Comparison of ENCODE assay signal across 10 cellular contexts in genomic region chr11:2302844-2303626, GRCh38. TPM values are rescaled to one million over a fixed set of nuclear protein-coding genes. Genes with fewer than 3 reads are reported as not detected.
DNase-seq lines count a peak whose midpoint lies in the region; ATAC-seq and TF ChIP-seq lines count a peak whose summit lies in the region.
"Had no signal": no experiment of that assay in that cellular context is flagged by ENCODE, and none has a peak within 500 bp of the region (broad histone marks: within the 10 kb centered on the region; RNA-seq: fewer than 3 reads in every experiment).

No MANE protein-coding gene starts in this region.

- H3K36me3 ChIP-seq in Loucy (ENCODE audit: insufficient read depth, low read length), result no peaks in the 10 kb centered on the region
- no peaks in the 10 kb centered on the region for H3K36me3 ChIP-seq in right lobe of liver

- DNase-seq in right lobe of liver, result peak; percentile 30 to 76 (median 60)
- DNase-seq in nucleus accumbens (lab: John Stamatoyannopoulos, UW), result no peak
- DNase-seq in NCI-H1105 (lab: John Stamatoyannopoulos, UW), result no peak
- DNase-seq in NCI-H82 treated with DMSO at 0.1 percent for 48 hours (lab: John Stamatoyannopoulos, UW; ENCODE audit: unreplicated experiment), result no peak
- DNase-seq: activated CD4-positive, CD25-positive, alpha-beta regulatory T cell had no signal

- peak overlapping the region; percentile 96 for H3K4me2 ChIP-seq in Loucy (ENCODE audit: low read depth, low read length, poor library complexity, severe bottlenecking)

- H3K4me3 Mint-ChIP-seq in activated T-helper 17 cell treated with anti-CD3 and anti-CD28 coated beads, Interleukin-2, amount 50 U/mL, for 72 hours, result peak overlapping the region; percentile 97
- H3K4me3 Mint-ChIP-seq in stimulated activated naive CD8-positive, alpha-beta T cell treated with anti-CD3 and anti-CD28 coated beads, Interleukin-15, Interleukin-2, amounts not matched to agents 100 ng/mL and 50 ng/mL, for 24 hours, result peak overlapping the region; percentile 89

- peak overlapping the region; percentile 97 for H3K9ac ChIP-seq in Loucy (ENCODE audit: low read depth, low read length, poor library complexity, severe bottlenecking)

- H3K4me3 ChIP-seq in Loucy (ENCODE audit: low read length, poor library complexity, severe bottlenecking), result peak overlapping the region; percentile 90
- peak overlapping the region in 1 of 3 donors; percentile 7 for H3K4me3 ChIP-seq in right lobe of liver

- peaks cover 16% of the 10 kb centered on the region for H4K20me1 ChIP-seq in Loucy (ENCODE audit: insufficient read depth, low read length, poor library complexity, severe bottlenecking)

- WGBS in right lobe of liver (ENCODE audit: insufficient coverage, low coverage, low lambda C conversion rate, missing lambda C conversion rate), result 0% methylated on average over 4 of the region's 19 CpGs

- H3K4me1 ChIP-seq in Loucy (ENCODE audit: insufficient read depth, low read length, poor library complexity, severe bottlenecking), result peaks cover 62% of the 10 kb centered on the region
- H3K4me1 ChIP-seq in right lobe of liver, result peaks cover 0 to 9% (median 3%) of the 10 kb centered on the region in 4 donors

- peak; percentile 21 for ATAC-seq in activated T-helper 17 cell treated with anti-CD3 and anti-CD28 coated beads, Interleukin-2, amount 50 U/mL, for 72 hours (replicated peaks)
- ATAC-seq in right lobe of liver, result peak in 2 of 4 donors; percentile 4 to 5

- TF ChIP-seq CTCF in Loucy (conservative IDR thresholded peaks at IDR 0.05; ENCODE audit: low read length) (no peak), right lobe of liver (IDR thresholded peaks at IDR 0.05) (no peak)

- TF ChIP-seq POLR2A in right lobe of liver (IDR thresholded peaks at IDR 0.05), result no peak

- H2AFZ ChIP-seq in Loucy (ENCODE audit: low read length), result no peak overlapping the region

- H3K36me3 Mint-ChIP-seq in activated T-helper 17 cell treated with anti-CD3 and anti-CD28 coated beads, Interleukin-2, amount 50 U/mL, for 72 hours (ENCODE audit: low read depth), result no peaks in the 10 kb centered on the region
- no peaks in the 10 kb centered on the region for H3K36me3 Mint-ChIP-seq in stimulated activated naive CD8-positive, alpha-beta T cell treated with anti-CD3 and anti-CD28 coated beads, Interleukin-15, Interleukin-2, amounts not matched to agents 100 ng/mL and 50 ng/mL, for 24 hours (ENCODE audit: low read depth)

- H3K9me3 ChIP-seq in Loucy (ENCODE audit: insufficient read depth, low read depth, low read length), result no peaks in the 10 kb centered on the region
- H3K9me3 ChIP-seq in right lobe of liver, result no peaks in the 10 kb centered on the region

- peaks cover 80% of the 10 kb centered on the region for H3K79me2 ChIP-seq in Loucy (ENCODE audit: insufficient read depth, low read length)

- no peaks in the 10 kb centered on the region for H3K27me3 ChIP-seq in Loucy (ENCODE audit: insufficient read depth, low read length, poor library complexity, severe bottlenecking)
- no peaks in the 10 kb centered on the region for H3K27me3 ChIP-seq in right lobe of liver

- H3K27me3 Mint-ChIP-seq in activated T-helper 17 cell treated with anti-CD3 and anti-CD28 coated beads, Interleukin-2, amount 50 U/mL, for 72 hours, result no peaks in the 10 kb centered on the region
- no peaks in the 10 kb centered on the region for H3K27me3 Mint-ChIP-seq in stimulated activated naive CD8-positive, alpha-beta T cell treated with anti-CD3 and anti-CD28 coated beads, Interleukin-15, Interleukin-2, amounts not matched to agents 100 ng/mL and 50 ng/mL, for 24 hours

- peaks cover 7% of the 10 kb centered on the region for H3F3A ChIP-seq in Loucy (ENCODE audit: low read depth)

- no peaks in the 10 kb centered on the region for H3K9me2 ChIP-seq in Loucy (replicated peaks; ENCODE audit: low read depth, low read length)

- H3K27ac ChIP-seq in right lobe of liver, result peak overlapping the region in 1 of 3 donors; percentile 8

- peaks cover 16% of the 10 kb centered on the region for H3K4me1 Mint-ChIP-seq in activated T-helper 17 cell treated with anti-CD3 and anti-CD28 coated beads, Interleukin-2, amount 50 U/mL, for 72 hours
- H3K4me1 Mint-ChIP-seq in stimulated activated naive CD8-positive, alpha-beta T cell treated with anti-CD3 and anti-CD28 coated beads, Interleukin-15, Interleukin-2, amounts not matched to agents 100 ng/mL and 50 ng/mL, for 24 hours (ENCODE audit: low read depth), result peaks cover 66% of the 10 kb centered on the region

- intact Hi-C loops in right lobe of liver (cut with DNase I), result loop anchor here in 1 of 2 donors (5.0 kb wide), 1 partner anchor 106 kb away; no protein-coding TSS in a partner anchor

- peak overlapping the region; percentile 96 for H3K27ac Mint-ChIP-seq in activated T-helper 17 cell treated with anti-CD3 and anti-CD28 coated beads, Interleukin-2, amount 50 U/mL, for 72 hours
- H3K27ac Mint-ChIP-seq in stimulated activated naive CD8-positive, alpha-beta T cell treated with anti-CD3 and anti-CD28 coated beads, Interleukin-15, Interleukin-2, amounts not matched to agents 100 ng/mL and 50 ng/mL, for 24 hours, result peak overlapping the region; percentile 87

- no peaks in the 10 kb centered on the region for H3K9me3 Mint-ChIP-seq in activated T-helper 17 cell treated with anti-CD3 and anti-CD28 coated beads, Interleukin-2, amount 50 U/mL, for 72 hours
- H3K9me3 Mint-ChIP-seq in stimulated activated naive CD8-positive, alpha-beta T cell treated with anti-CD3 and anti-CD28 coated beads, Interleukin-15, Interleukin-2, amounts not matched to agents 100 ng/mL and 50 ng/mL, for 24 hours, result no peaks in the 10 kb centered on the region

RNA-seq across cellular contexts. Expression of gene TSPAN32, which starts 1.2 kb away (rescaled TPM):
- 10 to 100 TPM in 1 of 2 donors, 1 to 10 TPM in 1; 8.1 to 14.8 TPM for total RNA-seq in activated T-helper 17 cell treated with anti-CD3 and anti-CD28 coated beads, Interleukin-2, amount 50 U/mL, for 72 hours
- 1 to 10 TPM in 1 of 6 experiments, under 1 TPM in 3, not detected in 2; 0.24 to 1.2 (median 0.63) TPM for total RNA-seq in right lobe of liver
- total RNA-seq: renal cortical epithelial cell had no signal

RNA-seq across cellular contexts. Expression of gene C11orf21, which starts 1.3 kb away (rescaled TPM):
- 10 to 100 TPM in 1 of 2 donors, 1 to 10 TPM in 1; 8.4 to 24.6 TPM for total RNA-seq in activated T-helper 17 cell treated with anti-CD3 and anti-CD28 coated beads, Interleukin-2, amount 50 U/mL, for 72 hours
- under 1 TPM; 0.25 to 0.51 (median 0.39) TPM for total RNA-seq in right lobe of liver

RNA-seq across cellular contexts. Expression of gene ASCL2, which starts 32.6 kb away (rescaled TPM):
- 1 to 10 TPM; 1.2 to 5.1 TPM for total RNA-seq in activated T-helper 17 cell treated with anti-CD3 and anti-CD28 coated beads, Interleukin-2, amount 50 U/mL, for 72 hours
- total RNA-seq in right lobe of liver, result under 1 TPM; 0.42 to 0.81 (median 0.64) TPM
- total RNA-seq: OCI-LY7, renal cortical epithelial cell had no signal

Comparison
In these comparisons a context has a peak if more than half of its experiments do, and no peak if none do; other contexts are left out.
1. DNase-seq: peak in right lobe of liver (3 of 3); none in nucleus accumbens (0 of 56), NCI-H1105 (single experiment) and NCI-H82 treated with DMSO at 0.1 percent for 48 hours (single experiment).
2. RNA of gene TSPAN32, which starts 1.2 kb away (total RNA-seq): 8.1 to 14.8 TPM in activated T-helper 17 cell treated with anti-CD3 and anti-CD28 coated beads, Interleukin-2, amount 50 U/mL, for 72 hours; 0.24 to 1.2 TPM in right lobe of liver; every median in the first group is over 4 times any median in the second.
3. RNA of gene C11orf21, which starts 1.3 kb away (total RNA-seq): 8.4 to 24.6 TPM in activated T-helper 17 cell treated with anti-CD3 and anti-CD28 coated beads, Interleukin-2, amount 50 U/mL, for 72 hours; 0.25 to 0.51 TPM in right lobe of liver; every median in the first group is over 4 times any median in the second.